ENCODE assay signal across 10 cellular contexts in the genomic region with DNA sequence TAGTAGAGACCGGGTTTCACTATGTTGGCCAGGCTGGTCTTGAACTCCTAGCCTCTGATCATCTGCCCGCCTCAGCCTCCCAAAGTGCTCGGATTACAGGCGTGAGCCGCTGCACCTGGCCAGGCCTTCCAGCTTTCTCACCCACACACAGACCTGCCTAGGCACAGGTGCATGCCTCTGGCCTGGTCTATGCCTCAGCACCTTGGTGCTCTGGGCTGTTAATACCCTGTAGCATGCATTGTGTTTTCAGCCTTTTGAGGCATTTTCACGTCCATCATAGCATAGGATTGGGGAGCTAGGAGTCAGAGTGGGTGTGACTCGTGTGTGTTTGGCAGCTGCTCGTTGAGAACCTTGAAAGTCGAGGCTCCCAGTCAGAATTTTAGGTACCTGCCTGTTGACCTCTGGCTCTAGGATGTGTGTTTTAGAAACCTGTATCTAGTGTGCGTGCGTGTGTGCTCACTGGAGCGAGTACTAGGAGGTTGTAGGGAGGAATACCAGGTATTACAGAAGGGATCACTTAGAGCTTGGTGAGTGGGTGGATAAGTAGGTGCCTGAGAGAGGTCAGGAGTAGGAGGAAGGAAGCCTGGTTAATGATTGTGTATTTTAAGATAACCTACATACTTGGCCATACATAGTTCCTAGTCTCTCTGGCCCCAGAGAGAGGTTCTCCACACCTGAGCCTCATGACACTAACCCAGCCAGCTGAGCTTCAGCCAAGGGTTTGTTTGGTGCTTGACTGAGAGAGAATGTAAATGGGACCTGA. TPM values are rescaled to one million over a fixed set of nuclear protein-coding genes. Genes with fewer than 3 reads are reported as not detected.
DNase-seq lines count a peak whose midpoint lies in the region; ATAC-seq and TF ChIP-seq lines count a peak whose summit lies in the region.
"Had no signal": no experiment of that assay in that cellular context is flagged by ENCODE, and none has a peak within 500 bp of the region (broad histone marks: within the 10 kb centered on the region; RNA-seq: fewer than 3 reads in every experiment).

No MANE protein-coding gene starts in this region.

- no peaks in the 10 kb centered on the region for H3F3A ChIP-seq in PC-3 (ENCODE audit: low read length, unreplicated experiment)

- H4K20me1 ChIP-seq in mammary epithelial cell (ENCODE audit: insufficient read depth, low read length) (peaks cover 29% of the 10 kb centered on the region), PC-3 (ENCODE audit: low read length) (peaks cover 51% of the 10 kb centered on the region)

- no peak for DNase-seq in MCF 10A (ENCODE audit: unreplicated experiment)
- no peak for DNase-seq in mammary epithelial cell
- DNase-seq in WTC11 (ENCODE audit: low spot score), result no peak
- peak in 1 of 3 donors; percentile 81 for DNase-seq in right lobe of liver
- no peak for DNase-seq in transverse colon
- no peak for DNase-seq in HAP-1 (ENCODE audit: low spot score in 2 of 2)
- DNase-seq in activated CD4-positive, CD25-positive, alpha-beta regulatory T cell treated with anti-CD3 and anti-CD28 coated beads, Interleukin-2, amount 50 U/mL, for 72 hours, result no peak
- DNase-seq in PC-3, result no peak
- DNase-seq: activated effector memory CD4-positive, alpha-beta T cell treated with Interleukin-2 at 50 U/mL for 16 hours; NCI-H1417 treated with DMSO at 0.1 percent for 48 hours had no signal

- CTCF ChIA-PET in MCF 10A (lab: Yijun Ruan, JAX), result interaction anchor here (0.6 to 1.7 kb wide), 3 partner anchors 19 to 51 kb away, joined by 3 to 8 read pairs (median 5); no protein-coding TSS in a partner anchor
- CTCF ChIA-PET in mammary epithelial cell (lab: Charles Lee; ENCODE audit: low non-redundant PET), result no interaction called here
- CTCF ChIA-PET in WTC11 (lab: Charles Lee), result interaction anchor here (0.7 to 1.7 kb wide), 7 partner anchors 11 to 826 kb away, joined by 3 to 10 read pairs (median 4); a partner anchor contains a TSS
- CTCF ChIA-PET in PC-3 (lab: Charles Lee), result no interaction called here

- H3K27ac ChIP-seq in mammary epithelial cell (ENCODE audit: insufficient read depth, low read depth, low read length), result no peak overlapping the region
- H3K27ac ChIP-seq in right lobe of liver, result peak overlapping the region in 2 of 3 donors; percentile 54 to 66
- H3K27ac ChIP-seq in transverse colon, result peak overlapping the region; percentile 3 to 57 (median 20)
- H3K27ac ChIP-seq in PC-3 (ENCODE audit: low read length), result no peak overlapping the region

- dilution Hi-C loops in mammary epithelial cell (cut with HindIII; ENCODE audit: low sequenced_read_pairs), result no loop called here

- in situ Hi-C loops in mammary epithelial cell (cut with MboI; ENCODE audit: low sequenced_read_pairs in 2 of 2), result no loop called here
- in situ Hi-C loops in transverse colon (cut with MboI; ENCODE audit: low pct_ligation_motif_present in 1 of 4, low pct_unique_long_range_greater_than_20kb in 1 of 4, low sequenced_read_pairs in 3 of 4), result no loop called here
- in situ Hi-C loops in HAP-1 (cut with MboI; ENCODE audit: low sequenced_read_pairs), result no loop called here

- H3K4me1 ChIP-seq in mammary epithelial cell (ENCODE audit: insufficient read depth, low read length) (peaks cover 15% of the 10 kb centered on the region), right lobe of liver (peaks cover 0 to 57% (median 24%) of the 10 kb centered on the region in 4 donors), transverse colon (peaks cover 21 to 56% (median 35%) of the 10 kb centered on the region in 4 donors), HAP-1 (peaks cover 3% of the 10 kb centered on the region), PC-3 (ENCODE audit: insufficient read depth, low read length) (no peaks in the 10 kb centered on the region)

- no peaks in the 10 kb centered on the region for H3K27me3 ChIP-seq in mammary epithelial cell (ENCODE audit: insufficient read depth, low read length)
- no peaks in the 10 kb centered on the region for H3K27me3 ChIP-seq in right lobe of liver
- H3K27me3 ChIP-seq in transverse colon, result no peaks in the 10 kb centered on the region
- H3K27me3 ChIP-seq in HAP-1 (ENCODE audit: low read depth), result no peaks in the 10 kb centered on the region
- no peaks in the 10 kb centered on the region for H3K27me3 ChIP-seq in PC-3 (ENCODE audit: low read length)

- H3K4me1 Mint-ChIP-seq in MCF 10A (ENCODE audit: insufficient read depth, unreplicated experiment) (peaks cover 38% of the 10 kb centered on the region), WTC11 (peaks cover 38% of the 10 kb centered on the region)

- no peak overlapping the region for H3K4me3 Mint-ChIP-seq in MCF 10A (ENCODE audit: unreplicated experiment)
- H3K4me3 Mint-ChIP-seq in WTC11, result no peak overlapping the region; the same call in 1 of the 2 replicates

- H3K4me2 ChIP-seq in mammary epithelial cell (ENCODE audit: insufficient read depth, low read depth, low read length), result no peak overlapping the region
- no peak overlapping the region for H3K4me2 ChIP-seq in PC-3 (ENCODE audit: low read length)

- H2AFZ ChIP-seq in mammary epithelial cell (ENCODE audit: low read depth, low read length), result no peak overlapping the region
- no peak overlapping the region for H2AFZ ChIP-seq in PC-3 (ENCODE audit: low read length)

- H3K36me3 Mint-ChIP-seq in MCF 10A (ENCODE audit: insufficient read depth, unreplicated experiment), result peaks cover 54% of the 10 kb centered on the region
- H3K36me3 Mint-ChIP-seq in WTC11, result peaks cover 42% of the 10 kb centered on the region

- POLR2A ChIA-PET in MCF 10A (lab: Yijun Ruan, JAX) (interaction anchor here (0.6 to 2.7 kb wide), 6 partner anchors 11 to 45 kb away, joined by 3 to 11 read pairs (median 8); a partner anchor contains a TSS), WTC11 (lab: Charles Lee) (interaction anchor here (0.5 to 0.9 kb wide), 3 partner anchors 10 to 19 kb away, joined by 3 read pairs; no protein-coding TSS in a partner anchor), PC-3 (lab: Charles Lee; ENCODE audit: unreplicated experiment) (interaction anchor here (0.6 kb wide), 1 partner anchor 115 kb away, joined by 3 read pairs; no protein-coding TSS in a partner anchor)

- no peaks in the 10 kb centered on the region for H3K9me3 Mint-ChIP-seq in MCF 10A (ENCODE audit: unreplicated experiment)
- no peaks in the 10 kb centered on the region for H3K9me3 Mint-ChIP-seq in WTC11

- H3K9me3 ChIP-seq in mammary epithelial cell (replicated peaks; ENCODE audit: insufficient read depth, low read length) (no peaks in the 10 kb centered on the region), right lobe of liver (no peaks in the 10 kb centered on the region), transverse colon (no peaks in the 10 kb centered on the region), HAP-1 (no peaks in the 10 kb centered on the region), PC-3 (ENCODE audit: low read length) (no peaks in the 10 kb centered on the region)

- 71% methylated on average over 11 of the region's 12 CpGs for WGBS in mammary epithelial cell (ENCODE audit: low coverage, missing lambda C conversion rate)
- WGBS in right lobe of liver (ENCODE audit: insufficient coverage, low coverage, low lambda C conversion rate, missing lambda C conversion rate), result 35% methylated on average over 12 of the region's 12 CpGs
- WGBS in transverse colon (ENCODE audit: low coverage in 1 of 2), 2 donors, result 50% methylated on average over 12 of the region's 12 CpGs; no CpG with 5 or more reads in 1 of the 2 donors

- TF ChIP-seq CTCF in MCF 10A (IDR thresholded peaks at IDR 0.05; ENCODE audit: unreplicated experiment) (no peak), mammary epithelial cell (conservative IDR thresholded peaks at IDR 0.05 in 1 of 2, IDR thresholded peaks at IDR 0.05 in 1 of 2; ENCODE audit: extremely low read depth in 1 of 2, insufficient read depth in 1 of 2, low read depth in 1 of 2, low read length in 2 of 2) (no peak), WTC11 (IDR thresholded peaks at IDR 0.05) (no peak), right lobe of liver (IDR thresholded peaks at IDR 0.05) (no peak), transverse colon (IDR thresholded peaks at IDR 0.05) (no peak), PC-3 (conservative IDR thresholded peaks at IDR 0.05; ENCODE audit: low read depth, low read length) (no peak)

- H3K27me3 Mint-ChIP-seq in MCF 10A (ENCODE audit: insufficient read depth, unreplicated experiment) (no peaks in the 10 kb centered on the region), WTC11 (ENCODE audit: low read depth) (no peaks in the 10 kb centered on the region)

- BruUV-seq in MCF 10A (replicated peaks; lab: Mats Ljungman, UMichigan) (no TSS peak), mammary epithelial cell (replicated peaks; lab: Mats Ljungman, UMichigan) (no TSS peak), PC-3 (replicated peaks; lab: Mats Ljungman, UMichigan) (no TSS peak)

- ATAC-seq in WTC11 (no peak), right lobe of liver (peak; percentile 76 to 90 (median 81)), PC-3 (no peak; the same call in 1 of the 2 replicates)

- TF ChIP-seq POLR2A in right lobe of liver (IDR thresholded peaks at IDR 0.05) (no peak), transverse colon (IDR thresholded peaks at IDR 0.05) (no peak)

- intact Hi-C loops in MCF 10A (cut with micrococcal nuclease), result no loop called here
- intact Hi-C loops in mammary epithelial cell (cut with micrococcal nuclease), result no loop called here
- intact Hi-C loops in right lobe of liver (cut with DNase I), result no loop called here
- intact Hi-C loops in transverse colon (cut with DNase I; ENCODE audit: low total_unique reads), result no loop called here
- intact Hi-C loops in PC-3 (cut with micrococcal nuclease), result no loop called here

- no peak overlapping the region for H3K9ac ChIP-seq in mammary epithelial cell (ENCODE audit: insufficient read depth, low read length)
- no peak overlapping the region for H3K9ac ChIP-seq in PC-3 (ENCODE audit: low read length)

- no peaks in the 10 kb centered on the region for H3K9me2 ChIP-seq in PC-3 (replicated peaks; ENCODE audit: low read length)

- H3K4me3 ChIP-seq in mammary epithelial cell (replicated peaks in 1 of 3; ENCODE audit: insufficient read depth in 1 of 3, low read depth in 2 of 3, low read length in 3 of 3) (no peak overlapping the region), right lobe of liver (no peak overlapping the region), transverse colon (no peak overlapping the region), HAP-1 (no peak overlapping the region), PC-3 (ENCODE audit: low read length) (no peak overlapping the region)

- H3K79me2 ChIP-seq in mammary epithelial cell (ENCODE audit: insufficient read depth, low read length) (peaks cover 96% of the 10 kb centered on the region), PC-3 (ENCODE audit: low read length) (peaks cover 97% of the 10 kb centered on the region)

- TF ChIP-seq EP300 in transverse colon (IDR thresholded peaks at IDR 0.05; ENCODE audit: low read depth), result no peak

- peak overlapping the region; percentile 8 for H3K27ac Mint-ChIP-seq in MCF 10A (ENCODE audit: low read depth, unreplicated experiment)
- peak overlapping the region; percentile 89 for H3K27ac Mint-ChIP-seq in WTC11

- H3K36me3 ChIP-seq in mammary epithelial cell (ENCODE audit: insufficient read depth, low read length) (peaks cover 27% of the 10 kb centered on the region), right lobe of liver (peaks cover 0 to 18% (median 10%) of the 10 kb centered on the region in 4 donors), transverse colon (peaks cover 0 to 17% (median 7%) of the 10 kb centered on the region in 4 donors), HAP-1 (replicated peaks) (peaks cover 57% of the 10 kb centered on the region), PC-3 (ENCODE audit: low read depth, low read length) (peaks cover 6% of the 10 kb centered on the region)

RNA-seq across cellular contexts. Expression of a gene that starts 20.0 kb away (rescaled TPM):
- total RNA-seq in MCF 10A (2022) (74.0 and 76.1 TPM in 2 replicates), mammary epithelial cell (10 to 100 TPM; 75.0 to 80.3 TPM), WTC11 (2021) (113 to 115 TPM (median 114 TPM) in 3 replicates), right lobe of liver (10 to 100 TPM; 27.5 to 53.1 (median 35.2) TPM), transverse colon (10 to 100 TPM; 37.0 to 56.7 (median 48.6) TPM), PC-3 (2014; rRNA removed) (35.4 and 36.2 TPM in 2 replicates)
- polyA plus RNA-seq in mammary epithelial cell, result 32.0 TPM
- polyA minus RNA-seq in mammary epithelial cell, result 72.0 TPM

RNA-seq across cellular contexts. Expression of a gene that starts 29.8 kb away (rescaled TPM):
- 1.1 and 1.3 TPM in 2 replicates for total RNA-seq in MCF 10A (2022)
- total RNA-seq in mammary epithelial cell, result 1 to 10 TPM in 1 of 2 donors, under 1 TPM in 1; 0.24 to 5.0 TPM
- 0.24 TPM for polyA plus RNA-seq in mammary epithelial cell
- not detected for polyA minus RNA-seq in mammary epithelial cell
- 2.6 to 3.4 TPM (median 2.8 TPM) in 3 replicates for total RNA-seq in WTC11 (2021)
- 1 to 10 TPM in 3 of 6 experiments, under 1 TPM in 3; 0.37 to 1.4 (median 1.0) TPM for total RNA-seq in right lobe of liver
- 100 to 1,000 TPM; 112 to 150 (median 126) TPM for total RNA-seq in transverse colon
- total RNA-seq in PC-3 (2014; rRNA removed), result 0.98 and 1.5 TPM in 2 replicates

RNA-seq across cellular contexts. Expression of a gene that starts 44.9 kb away (rescaled TPM):
- total RNA-seq in MCF 10A (2022) (49.2 and 57.3 TPM in 2 replicates), mammary epithelial cell (10 to 100 TPM; 52.8 to 59.4 TPM), WTC11 (2021) (38.3 to 44.5 TPM (median 40.1 TPM) in 3 replicates), right lobe of liver (10 to 100 TPM; 22.7 to 33.3 (median 27.0) TPM), transverse colon (10 to 100 TPM; 40.2 to 90.5 (median 59.3) TPM), PC-3 (2014; rRNA removed) (41.0 and 49.3 TPM in 2 replicates)
- polyA plus RNA-seq in mammary epithelial cell, result 28.2 TPM
- polyA minus RNA-seq in mammary epithelial cell, result 44.9 TPM

Comparison
In these comparisons a context has a peak if more than half of its experiments do, and no peak if none do; other contexts are left out.
1. CTCF ChIA-PET loops: an anchor here in MCF 10A (0.6 to 1.7 kb wide) and WTC11 (0.7 to 1.7 kb wide); none called in mammary epithelial cell and PC-3.
2. H3K27ac ChIP-seq: peak in right lobe of liver (2 of 3) and transverse colon (4 of 4); none in mammary epithelial cell (single experiment) and PC-3 (single experiment).
3. ATAC-seq: peak in right lobe of liver (4 of 4); none in WTC11 (single experiment) and PC-3 (single experiment).
4. RNA of a gene that starts 29.8 kb away (total RNA-seq): 112 to 150 TPM in transverse colon; 0.24 to 5.0 TPM in mammary epithelial cell, 2.6 to 3.4 TPM in WTC11, 0.98 to 1.5 TPM in PC-3, 0.37 to 1.4 TPM in right lobe of liver and 1.1 to 1.3 TPM in MCF 10A; every median in the first group is over 10 times any median in the second.